1 cellular context compared by ENCODE assay signal in the genomic region with DNA sequence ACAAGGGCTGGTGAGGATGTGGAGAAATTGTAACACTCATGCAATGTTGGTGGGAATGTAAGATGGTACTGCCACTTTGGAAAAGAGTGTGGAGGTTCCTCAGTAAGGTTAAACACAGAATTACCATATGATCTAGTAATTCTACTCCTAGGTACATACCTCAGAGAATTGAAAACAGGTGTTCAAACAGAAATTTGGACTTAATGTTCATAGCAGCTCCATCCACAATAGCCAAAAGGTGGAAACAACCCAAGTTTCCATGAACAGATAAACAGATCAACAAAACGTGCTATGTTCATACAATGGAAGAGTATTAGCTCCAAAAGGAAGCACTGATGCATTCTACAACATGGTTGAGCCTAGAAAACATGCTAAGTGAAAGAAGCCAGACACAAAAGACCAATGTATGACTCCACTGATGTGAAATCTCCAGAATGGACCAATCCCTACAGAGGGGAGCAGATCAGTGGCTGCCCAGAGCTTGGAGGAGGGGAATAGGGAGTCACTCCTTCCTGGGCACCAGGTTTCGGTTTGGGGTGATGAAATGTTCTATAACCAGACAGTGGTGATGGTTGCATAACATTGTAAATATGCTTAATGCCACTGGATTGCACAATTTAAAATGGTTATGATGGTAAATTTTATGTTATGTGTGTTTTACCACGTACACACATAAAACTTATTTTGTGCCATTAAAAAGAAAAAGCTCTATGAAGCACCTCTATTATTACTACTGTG.
TF ChIP-seq lines count a peak whose summit lies in the region.

No MANE protein-coding gene starts in this region.

TF ChIP-seq in SK-N-SH treated with all-trans-retinoic acid at 6 μM for 48 hours, 23 proteins besides CTCF, POLR2A, EP300 and RAD21:
- TF ChIP-seq POU6F1 (CRISPR knock-in tag; IDR thresholded peaks at IDR 0.05; ENCODE audit: borderline replicate concordance, low read depth) (no peak), CSRNP3 (CRISPR knock-in tag; IDR thresholded peaks at IDR 0.05) (no peak)
